ENCODE assay signal across 14 cellular contexts in genomic region chr5:45639038-45639437, GRCh38. TPM values are rescaled to one million over a fixed set of nuclear protein-coding genes. Genes with fewer than 3 reads are reported as not detected.
DNase-seq lines count a peak whose midpoint lies in the region; ATAC-seq, FAIRE-seq and TF ChIP-seq lines count a peak whose summit lies in the region.
"Had no signal": no experiment of that assay in that cellular context is flagged by ENCODE, and none has a peak within 500 bp of the region (broad histone marks: within the 10 kb centered on the region; RNA-seq: fewer than 3 reads in every experiment).

No MANE protein-coding gene starts in this region.

- H2AFZ ChIP-seq in hepatocyte, result no peak overlapping the region

- no peaks in the 10 kb centered on the region for H4K20me1 ChIP-seq in hepatocyte (ENCODE audit: insufficient read depth, poor library complexity, severe bottlenecking)

- no peaks in the 10 kb centered on the region for H3K9me3 ChIP-seq in HEK293 (ENCODE audit: control insufficient read depth, insufficient read depth, low read depth, low read length)
- no peaks in the 10 kb centered on the region for H3K9me3 ChIP-seq in hepatocyte (ENCODE audit: low read depth)

- WGBS in hepatocyte (ENCODE audit: low lambda C conversion rate, missing lambda C conversion rate), result 53% methylated on average over 3 of the region's 3 CpGs

- H3K4me2 ChIP-seq in hepatocyte, result no peak overlapping the region

- H3K27me3 ChIP-seq in hepatocyte, result no peaks in the 10 kb centered on the region

- H3K4me3 ChIP-seq in HEK293 (ENCODE audit: low read depth, low read length), result no peak overlapping the region
- H3K4me3 ChIP-seq in hepatocyte, result no peak overlapping the region

- no peaks in the 10 kb centered on the region for H3K79me2 ChIP-seq in hepatocyte

- no peak for ATAC-seq in omental fat pad (ENCODE audit: low FRiP score)
- ATAC-seq in HG03460 (IDR thresholded peaks at IDR 0.05; ENCODE audit: unreplicated experiment), result no peak

- no peaks in the 10 kb centered on the region for H3K9me2 ChIP-seq in hepatocyte (replicated peaks; ENCODE audit: insufficient read depth)

- FAIRE-seq in D721Med (lab: Jason Lieb, UNC), result peak; percentile 41
- peak; percentile 73 for FAIRE-seq in RCC 7860 (lab: Jason Lieb, UNC)

- H3K36me3 ChIP-seq in HEK293 (ENCODE audit: control insufficient read depth in 2 of 2, insufficient read depth in 1 of 2, low read length in 2 of 2), result no peaks in the 10 kb centered on the region
- no peaks in the 10 kb centered on the region for H3K36me3 ChIP-seq in hepatocyte (replicated peaks; ENCODE audit: insufficient read depth, low read depth)

- POLR2A ChIA-PET in HEK293 (lab: Yijun Ruan, JAX), result no interaction called here

- DNase-seq in D721Med (ENCODE audit: insufficient read length, low spot score) (no peak), RCC 7860 (ENCODE audit: low spot score) (peak; percentile 26), hepatocyte (ENCODE audit: low spot score) (no peak), NCI-H187 (lab: John Stamatoyannopoulos, UW) (no peak), omental fat pad (ENCODE audit: low spot score) (no peak), cerebellar nuclear complex (lab: John Stamatoyannopoulos, UW) (no peak)
- DNase-seq: activated CD4-positive, alpha-beta T cell treated with anti-CD3 and anti-CD28 coated beads for 48 hours; activated naive CD8-positive, alpha-beta T cell treated with anti-CD3 and anti-CD28 coated beads, Interleukin-2, amount 10 ng/mL, durations not matched to agents 7 days and 5 days; EL; NCI-H774 had no signal

- CTCF ChIA-PET in HEK293 (lab: Yijun Ruan, JAX), result interaction anchor here (0.7 to 0.8 kb wide), 2 partner anchors 21 to 109 kb away, joined by 3 read pairs; no protein-coding TSS in a partner anchor

- H3K4me1 ChIP-seq in HEK293 (ENCODE audit: control insufficient read depth, insufficient read depth, low read length) (no peaks in the 10 kb centered on the region), hepatocyte (ENCODE audit: insufficient read depth) (no peaks in the 10 kb centered on the region)

- TF ChIP-seq CTCF in D721Med (IDR thresholded peaks at IDR 0.05; ENCODE audit: insufficient read depth, missing control alignments) (peak; percentile 39), HEK293 (tag by site-specific recombination; IDR thresholded peaks at IDR 0.05) (no peak), hepatocyte (IDR thresholded peaks at IDR 0.05; ENCODE audit: poor library complexity) (peak; percentile 42), omental fat pad (IDR thresholded peaks at IDR 0.05) (no peak)

- H3K27ac ChIP-seq in HEK293 (ENCODE audit: extremely low read depth, low read depth, low read length), result no peak overlapping the region
- no peak overlapping the region for H3K27ac ChIP-seq in hepatocyte
- H3K27ac ChIP-seq: epithelial cell of prostate had no signal

TF ChIP-seq in HEK293, 187 proteins besides CTCF, POLR2A, EP300 and RAD21:
- TF ChIP-seq ZNF654 (tag by site-specific recombination; IDR thresholded peaks at IDR 0.05; ENCODE audit: low read depth) (0 out of 2 replicates have a peak, but pooled peaks have one; percentile 4), ZNF398 (tag by site-specific recombination; IDR thresholded peaks at IDR 0.05) (no peak)

RNA-seq across cellular contexts. Expression of gene HCN1, which starts 57.1 kb away (rescaled TPM):
- total RNA-seq in hepatocyte, result 0.57 and 0.64 TPM in 2 replicates
- 0.09 TPM in 1 of 2 replicates, not detected in the other for polyA plus RNA-seq in hepatocyte
- under 1 TPM in 3 of 4 donors, not detected in 1; 0.09 to 0.48 (median 0.13) TPM for total RNA-seq in omental fat pad
- total RNA-seq: activated naive CD8-positive, alpha-beta T cell treated with anti-CD3 and anti-CD28 coated beads, Interleukin-2, amount 10 ng/mL, durations not matched to agents 7 days and 5 days; kidney epithelial cell had no signal

Comparison
In these comparisons a context has a peak if more than half of its experiments do, and no peak if none do; other contexts are left out.
1. CTCF ChIP-seq: peak in D721Med (single experiment) and hepatocyte (single experiment); none in HEK293 (single experiment) and omental fat pad (0 of 3).